Comparison of ENCODE assay signal across 30 cellular contexts in genomic region chr11:17529814-17530162, GRCh38. TPM values are rescaled to one million over a fixed set of nuclear protein-coding genes. Genes with fewer than 3 reads are reported as not detected.
DNase-seq lines count a peak whose midpoint lies in the region; ATAC-seq, FAIRE-seq and TF ChIP-seq lines count a peak whose summit lies in the region.
"Had no signal": no experiment of that assay in that cellular context is flagged by ENCODE, and none has a peak within 500 bp of the region (broad histone marks: within the 10 kb centered on the region; RNA-seq: fewer than 3 reads in every experiment).

No MANE protein-coding gene starts in this region.

- no peak overlapping the region for H3K4me3 ChIP-seq in right atrium auricular region
- H3K4me3 ChIP-seq in endodermal cell (ENCODE audit: low read length) = no peak overlapping the region
- no peak overlapping the region for H3K4me3 ChIP-seq in neural progenitor cell
- H3K4me3 ChIP-seq: smooth muscle cell, uterus had no signal

- FAIRE-seq in GM12891 (lab: Jason Lieb, UNC) = no peak
- FAIRE-seq: H1 had no signal

- peaks cover 9% of the 10 kb centered on the region for H3F3A ChIP-seq in neural progenitor cell (ENCODE audit: low read depth)

- H3K27ac Mint-ChIP-seq in endodermal cell = no peak overlapping the region
- H3K27ac Mint-ChIP-seq in neural progenitor cell = peak overlapping the region; percentile 10
- H3K27ac Mint-ChIP-seq: activated naive CD4-positive, alpha-beta T cell treated with anti-CD3 and anti-CD28 coated beads, Interleukin-2, amount 50 U/mL, for 72 hours; activated T-helper 17 cell treated with anti-CD3 and anti-CD28 coated beads, Interleukin-2, amount 50 U/mL, for 72 hours; T-helper 2 cell treated with Interferon-gamma antibody and Interleukin-4, amounts not matched to agents 5 μg/mL and 100 μg/mL, for 36 hours had no signal

- H3K36me3 ChIP-seq in right atrium auricular region (no peaks in the 10 kb centered on the region), endodermal cell (ENCODE audit: control insufficient read depth, insufficient read depth, low read length) (no peaks in the 10 kb centered on the region), neural progenitor cell (no peaks in the 10 kb centered on the region)
- H3K36me3 ChIP-seq: BE2C, neutrophil, uterus had no signal

- intact Hi-C loops in Right ventricle myocardium inferior (cut with DNase I) = no loop called here

- H3K9me3 Mint-ChIP-seq in endodermal cell (no peaks in the 10 kb centered on the region), neural progenitor cell (no peaks in the 10 kb centered on the region)
- H3K9me3 Mint-ChIP-seq: activated naive CD4-positive, alpha-beta T cell treated with anti-CD3 and anti-CD28 coated beads, Interleukin-2, amount 50 U/mL, for 72 hours; activated T-helper 17 cell treated with anti-CD3 and anti-CD28 coated beads, Interleukin-2, amount 50 U/mL, for 72 hours; T-helper 2 cell treated with Interferon-gamma antibody and Interleukin-4, amounts not matched to agents 5 μg/mL and 100 μg/mL, for 36 hours had no signal

- no peak overlapping the region for H2AFZ ChIP-seq in neural progenitor cell (replicated peaks)

- H3K4me1 Mint-ChIP-seq in endodermal cell (peaks cover 20% of the 10 kb centered on the region), neural progenitor cell (peaks cover 25% of the 10 kb centered on the region)
- H3K4me1 Mint-ChIP-seq: activated T-helper 17 cell treated with anti-CD3 and anti-CD28 coated beads, Interleukin-2, amount 50 U/mL, for 72 hours had no signal

- H3K4me2 ChIP-seq in neural progenitor cell = peak overlapping the region; percentile 16
- H3K4me2 ChIP-seq: KMS-11, smooth muscle cell had no signal

- no peak for ATAC-seq in Right ventricle myocardium inferior
- ATAC-seq: activated naive CD4-positive, alpha-beta T cell treated with anti-CD3 and anti-CD28 coated beads, Interleukin-2, amount 50 U/mL, for 72 hours; activated T-helper 17 cell treated with anti-CD3 and anti-CD28 coated beads, Interleukin-2, amount 50 U/mL, for 72 hours had no signal

- WGBS in endodermal cell (ENCODE audit: insufficient coverage in 1 of 2, insufficient read length in 1 of 2), 2 experiments = 73 to 89% methylated on average over 8 to 10 of the region's 10 CpGs

- H3K4me1 ChIP-seq in right atrium auricular region (peaks cover 0 to 39% of the 10 kb centered on the region in 2 donors), endodermal cell (ENCODE audit: control insufficient read depth, insufficient read depth, low read length) (peaks cover 14% of the 10 kb centered on the region), neural progenitor cell (peaks cover 10% of the 10 kb centered on the region)
- H3K4me1 ChIP-seq: BE2C, uterus had no signal

- H3K27me3 Mint-ChIP-seq in endodermal cell (ENCODE audit: insufficient read depth) = peaks cover 3% of the 10 kb centered on the region
- peaks cover 5% of the 10 kb centered on the region for H3K27me3 Mint-ChIP-seq in neural progenitor cell (ENCODE audit: insufficient read depth, low read depth)

- H3K27ac ChIP-seq in right atrium auricular region (no peak overlapping the region), endodermal cell (ENCODE audit: low read depth, low read length) (peak overlapping the region; percentile 88), neural progenitor cell (no peak overlapping the region)
- H3K27ac ChIP-seq: KMS-11, neutrophil, uterus had no signal

- H3K9me3 ChIP-seq in right atrium auricular region (no peaks in the 10 kb centered on the region), endodermal cell (ENCODE audit: control insufficient read depth, low read length) (no peaks in the 10 kb centered on the region), neural progenitor cell (ENCODE audit: low read depth) (no peaks in the 10 kb centered on the region)
- H3K9me3 ChIP-seq: BE2C, neutrophil, uterus had no signal

- H3K36me3 Mint-ChIP-seq in endodermal cell (ENCODE audit: low read depth) (no peaks in the 10 kb centered on the region), neural progenitor cell (no peaks in the 10 kb centered on the region)
- H3K36me3 Mint-ChIP-seq: activated naive CD4-positive, alpha-beta T cell treated with anti-CD3 and anti-CD28 coated beads, Interleukin-2, amount 50 U/mL, for 72 hours had no signal

- no peak overlapping the region for H3K4me3 Mint-ChIP-seq in endodermal cell
- H3K4me3 Mint-ChIP-seq in neural progenitor cell = no peak overlapping the region
- H3K4me3 Mint-ChIP-seq: activated T-helper 17 cell treated with anti-CD3 and anti-CD28 coated beads, Interleukin-2, amount 50 U/mL, for 72 hours; T-helper 2 cell treated with Interferon-gamma antibody and Interleukin-4, amounts not matched to agents 5 μg/mL and 100 μg/mL, for 36 hours had no signal

- H3K79me2 ChIP-seq in neural progenitor cell (ENCODE audit: low read depth) = no peaks in the 10 kb centered on the region

- no peak for TF ChIP-seq POLR2A in GM12891 (IDR thresholded peaks at IDR 0.05; ENCODE audit: low read depth, low read length)

- no peaks in the 10 kb centered on the region for H4K20me1 ChIP-seq in neural progenitor cell (ENCODE audit: low read depth)

- DNase-seq in right atrium auricular region (ENCODE audit: low spot score) = peak; percentile 60
- no peak for DNase-seq in Right ventricle myocardium inferior (ENCODE audit: missing footprints)
- DNase-seq in endodermal cell = no peak
- DNase-seq in neural progenitor cell (ENCODE audit: low spot score) = peak; percentile 42
- DNase-seq in NCI-H446 treated with DMSO at 0.1 percent for 48 hours (lab: John Stamatoyannopoulos, UW) = no peak
- DNase-seq in NCI-H187 treated with DMSO at 0.1 percent for 48 hours (lab: John Stamatoyannopoulos, UW) = no peak
- no peak for DNase-seq in COLO829 (ENCODE audit: low spot score)
- no peak for DNase-seq in GM12891 (ENCODE audit: insufficient read length, low spot score)
- DNase-seq: activated CD8-positive, alpha-beta memory T cell treated with anti-CD3 and anti-CD28 coated beads, Interleukin-2, amount 50 U/mL, for 4 hours; BE2C; DND-41; effector CD8-positive, alpha-beta T cell; foreskin fibroblast; NCI-H1436 treated with DMSO at 0.1 percent for 48 hours; NCI-H345; NCI-H774; stimulated activated CD4-positive, alpha-beta T cell treated with anti-CD3 and anti-CD28 coated beads, Interleukin-2, amount 100 ng/mL, for 24 hours; uterus had no signal

- H3K9ac ChIP-seq in endodermal cell (ENCODE audit: extremely low read depth, low read length, poor library complexity, severe bottlenecking) = no peak overlapping the region
- no peak overlapping the region for H3K9ac ChIP-seq in neural progenitor cell
- H3K9ac ChIP-seq: KMS-11 had no signal

- no peaks in the 10 kb centered on the region for H3K27me3 ChIP-seq in right atrium auricular region
- H3K27me3 ChIP-seq in endodermal cell (ENCODE audit: control insufficient read depth, insufficient read depth, low read length, poor library complexity, severe bottlenecking) = no peaks in the 10 kb centered on the region
- no peaks in the 10 kb centered on the region for H3K27me3 ChIP-seq in neural progenitor cell
- H3K27me3 ChIP-seq: BE2C, neutrophil, uterus had no signal

- TF ChIP-seq CTCF in right atrium auricular region (IDR thresholded peaks at IDR 0.05) (no peak), endodermal cell (conservative IDR thresholded peaks at IDR 0.05) (no peak), neural progenitor cell (IDR thresholded peaks at IDR 0.05) (no peak)

TF ChIP-seq in GM12891, 5 proteins besides CTCF, POLR2A, EP300 and RAD21:
- TF ChIP-seq POLR2AphosphoS5 (IDR thresholded peaks at IDR 0.05; ENCODE audit: low read depth, low read length) = no peak
- TF ChIP-seq PAX5 (IDR thresholded peaks at IDR 0.05; ENCODE audit: insufficient read depth, low read length, severe bottlenecking) = no peak
- no peak for TF ChIP-seq POU2F2 (IDR thresholded peaks at IDR 0.05; ENCODE audit: low read depth, low read length)
- TF ChIP-seq TAF1 (IDR thresholded peaks at IDR 0.05; ENCODE audit: low read depth, low read length) = no peak
- TF ChIP-seq SPI1 (IDR thresholded peaks at IDR 0.05; ENCODE audit: low read depth, low read length) = no peak

RNA-seq across cellular contexts. Expression of gene USH1C, which starts 14.4 kb away (rescaled TPM):
- total RNA-seq in right atrium auricular region (not detected), Right ventricle myocardium inferior (not detected), endodermal cell (1 to 10 TPM; 1.5 to 2.8 TPM), neural progenitor cell (ENCODE audit: low replicate concordance) (0.24 and 0.56 TPM in 2 replicates)
- 1.00 TPM for polyA plus RNA-seq in endodermal cell (2013, experiment 1 of 2)
- 0.99 TPM for polyA plus RNA-seq in endodermal cell (2013, experiment 2 of 2)
- not detected for polyA plus RNA-seq in GM12891 (2012; ENCODE audit: low read depth, missing spikeins)
- total RNA-seq: A673; activated naive CD4-positive, alpha-beta T cell treated with anti-CD3 and anti-CD28 coated beads, Interleukin-2, amount 50 U/mL, for 72 hours; activated T-helper 17 cell treated with anti-CD3 and anti-CD28 coated beads, Interleukin-2, amount 50 U/mL, for 72 hours; mononuclear cell; pulmonary artery endothelial cell; smooth muscle cell had no signal
- polyA plus RNA-seq: smooth muscle cell had no signal

RNA-seq across cellular contexts. Expression of gene OTOG, which starts 17.3 kb away (rescaled TPM):
- total RNA-seq in right atrium auricular region (not detected), Right ventricle myocardium inferior (not detected), endodermal cell (under 1 TPM; 0.33 to 0.55 TPM), neural progenitor cell (ENCODE audit: low replicate concordance) (0.34 and 42.1 TPM in 2 replicates)
- 0.39 TPM for polyA plus RNA-seq in endodermal cell (2013, experiment 1 of 2)
- 0.50 TPM for polyA plus RNA-seq in endodermal cell (2013, experiment 2 of 2)
- polyA plus RNA-seq in GM12891 (2012; ENCODE audit: low read depth, missing spikeins) = not detected
- total RNA-seq: A673; activated naive CD4-positive, alpha-beta T cell treated with anti-CD3 and anti-CD28 coated beads, Interleukin-2, amount 50 U/mL, for 72 hours; activated T-helper 17 cell treated with anti-CD3 and anti-CD28 coated beads, Interleukin-2, amount 50 U/mL, for 72 hours; liver; mononuclear cell; pulmonary artery endothelial cell; smooth muscle cell had no signal
- polyA plus RNA-seq: esophagus, liver, smooth muscle cell had no signal

RNA-seq across cellular contexts. Expression of gene ABCC8, which starts 53.1 kb away (rescaled TPM):
- total RNA-seq in right atrium auricular region (1 to 10 TPM; 3.0 to 4.2 TPM), Right ventricle myocardium inferior (1.1 TPM), endodermal cell (under 1 TPM in 1 of 2 donors, not detected in 1; 0.55 TPM), neural progenitor cell (ENCODE audit: low replicate concordance) (0.32 and 4.2 TPM in 2 replicates)
- 4.5 TPM for polyA plus RNA-seq in endodermal cell (2013, experiment 1 of 2)
- 3.9 TPM for polyA plus RNA-seq in endodermal cell (2013, experiment 2 of 2)
- polyA plus RNA-seq in GM12891 (2012; ENCODE audit: low read depth, missing spikeins) = not detected
- total RNA-seq: A673; activated naive CD4-positive, alpha-beta T cell treated with anti-CD3 and anti-CD28 coated beads, Interleukin-2, amount 50 U/mL, for 72 hours; activated T-helper 17 cell treated with anti-CD3 and anti-CD28 coated beads, Interleukin-2, amount 50 U/mL, for 72 hours; pulmonary artery endothelial cell; smooth muscle cell had no signal
- polyA plus RNA-seq: smooth muscle cell had no signal

Comparison
In these comparisons a context has a peak if more than half of its experiments do, and no peak if none do; other contexts are left out.
1. DNase-seq: peak in right atrium auricular region (single experiment) and neural progenitor cell (single experiment); none in Right ventricle myocardium inferior (single experiment), endodermal cell (single experiment), NCI-H446 treated with DMSO at 0.1 percent for 48 hours (single experiment), NCI-H187 treated with DMSO at 0.1 percent for 48 hours (single experiment), COLO829 (single experiment) and GM12891 (single experiment).